In genomic region chr7:94216944-94217461, GRCh38 we compare ENCODE assay signal across 15 cellular contexts.
DNase-seq lines count a peak whose midpoint lies in the region; ATAC-seq and TF ChIP-seq lines count a peak whose summit lies in the region.
"Had no signal": no experiment of that assay in that cellular context is flagged by ENCODE, and none has a peak within 500 bp of the region (broad histone marks: within the 10 kb centered on the region; RNA-seq: fewer than 3 reads in every experiment).

No MANE protein-coding gene starts in this region.

- no peaks in the 10 kb centered on the region for H3K27me3 ChIP-seq in adipocyte (replicated peaks; ENCODE audit: control insufficient read depth, insufficient read depth, low read length)
- H3K27me3 ChIP-seq in ovary = no peaks in the 10 kb centered on the region
- H3K27me3 ChIP-seq in upper lobe of right lung = no peaks in the 10 kb centered on the region
- no peaks in the 10 kb centered on the region for H3K27me3 ChIP-seq in ascending aorta

- WGBS in ovary, 3 donors = 28 to 46% (median 37%) methylated on average over 3 of the region's 3 CpGs

- peak; percentile 28 for TF ChIP-seq EP300 in ovary (IDR thresholded peaks at IDR 0.05)

- DNase-seq in NCI-H748 (lab: John Stamatoyannopoulos, UW; ENCODE audit: unreplicated experiment) = peak; percentile 31
- no peak for DNase-seq in NCI-H748 treated with DMSO at 0.1 percent for 48 hours (lab: John Stamatoyannopoulos, UW)
- peak; percentile 21 for DNase-seq in adipocyte (ENCODE audit: low read depth)
- DNase-seq in fibroblast of gingiva (ENCODE audit: low read depth) = peak; percentile 43
- DNase-seq in ovary = peak in 1 of 5 donors; percentile 22
- no peak for DNase-seq in upper lobe of right lung
- DNase-seq in DMS 273 (lab: John Stamatoyannopoulos, UW; ENCODE audit: unreplicated experiment) = no peak
- no peak for DNase-seq in ascending aorta (ENCODE audit: low spot score in 2 of 2)
- DNase-seq: COR-L47, DMS53, H7, NCI-H2029, NCI-H526 treated with DMSO at 0.1 percent for 48 hours, SHP77 treated with DMSO at 0.1 percent for 48 hours had no signal

- H3K4me1 ChIP-seq in adipocyte (ENCODE audit: control insufficient read depth, insufficient read depth, low read length) (peaks cover 19% of the 10 kb centered on the region), ovary (ENCODE audit: insufficient read depth) (no peaks in the 10 kb centered on the region), upper lobe of right lung (no peaks in the 10 kb centered on the region), ascending aorta (no peaks in the 10 kb centered on the region)

- no peak for TF ChIP-seq POLR2A in ovary (IDR thresholded peaks at IDR 0.05)

- H3K27ac ChIP-seq in ovary (no peak overlapping the region), upper lobe of right lung (no peak overlapping the region), ascending aorta (no peak overlapping the region)
- H3K27ac ChIP-seq: C4-2B had no signal

- peak overlapping the region; percentile 18 for H3K4me3 ChIP-seq in adipocyte (ENCODE audit: low read length)
- H3K4me3 ChIP-seq in ovary = no peak overlapping the region
- H3K4me3 ChIP-seq in upper lobe of right lung = no peak overlapping the region
- H3K4me3 ChIP-seq in ascending aorta = no peak overlapping the region

- intact Hi-C loops in ovary (cut with DNase I) (no loop called here), upper lobe of right lung (cut with DNase I) (no loop called here), ascending aorta (cut with DNase I) (no loop called here)

- no peak for ATAC-seq in upper lobe of right lung

- H3K36me3 ChIP-seq in adipocyte (ENCODE audit: control insufficient read depth, insufficient read depth, low read length, severe bottlenecking) (no peaks in the 10 kb centered on the region), ovary (no peaks in the 10 kb centered on the region), upper lobe of right lung (no peaks in the 10 kb centered on the region), ascending aorta (no peaks in the 10 kb centered on the region)

- TF ChIP-seq CTCF in ovary (IDR thresholded peaks at IDR 0.05) (no peak), upper lobe of right lung (IDR thresholded peaks at IDR 0.05) (no peak), ascending aorta (IDR thresholded peaks at IDR 0.05) (no peak)

- peak overlapping the region; percentile 62 for H3K9ac ChIP-seq in adipocyte (ENCODE audit: low read length)

- no peaks in the 10 kb centered on the region for H3K9me3 ChIP-seq in adipocyte (ENCODE audit: control insufficient read depth, low read length)
- no peaks in the 10 kb centered on the region for H3K9me3 ChIP-seq in ovary
- H3K9me3 ChIP-seq in upper lobe of right lung = no peaks in the 10 kb centered on the region
- no peaks in the 10 kb centered on the region for H3K9me3 ChIP-seq in ascending aorta

Comparison
In these comparisons a context has a peak if more than half of its experiments do, and no peak if none do; other contexts are left out.
1. DNase-seq: peak in NCI-H748 (single experiment), adipocyte (single experiment) and fibroblast of gingiva (single experiment); none in NCI-H748 treated with DMSO at 0.1 percent for 48 hours (single experiment), upper lobe of right lung (single experiment), DMS 273 (single experiment) and ascending aorta (0 of 2).